Comparison of ENCODE assay signal across 1 cellular context in genomic region chr19:46760897-46761296, GRCh38.
TF ChIP-seq lines count a peak whose summit lies in the region.
"Not testable (repeated sequence)": the region's sequence is repeated elsewhere in the genome, so short reads cannot be mapped to it uniquely, and the experiment has no call there.

No MANE protein-coding gene starts in this region.

TF ChIP-seq in K562, 482 proteins besides CTCF, POLR2A, EP300 and RAD21:
- TF ChIP-seq DPF2 (IDR thresholded peaks at IDR 0.05) (peak; percentile 39; the same call in 1 of the 2 replicates), EGR1 (conservative IDR thresholded peaks at IDR 0.05) (peak; percentile 41; the same call in 1 of the 2 replicates)
- TF ChIP-seq, protein P1, sequence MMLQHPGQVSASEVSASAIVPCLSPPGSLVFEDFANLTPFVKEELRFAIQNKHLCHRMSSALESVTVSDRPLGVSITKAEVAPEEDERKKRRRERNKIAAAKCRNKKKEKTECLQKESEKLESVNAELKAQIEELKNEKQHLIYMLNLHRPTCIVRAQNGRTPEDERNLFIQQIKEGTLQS (IDR thresholded peaks at IDR 0.05): peak; percentile 26
- TF ChIP-seq, protein P1 (CRISPR knock-in tag; conservative IDR thresholded peaks at IDR 0.05): not testable (repeated sequence)
